In genomic region chr11:16361108-16361869, GRCh38 we compare ENCODE assay signal across 16 cellular contexts. TPM values are rescaled to one million over a fixed set of nuclear protein-coding genes. Genes with fewer than 3 reads are reported as not detected.
DNase-seq lines count a peak whose midpoint lies in the region; ATAC-seq and TF ChIP-seq lines count a peak whose summit lies in the region.
"Had no signal": no experiment of that assay in that cellular context is flagged by ENCODE, and none has a peak within 500 bp of the region (broad histone marks: within the 10 kb centered on the region; RNA-seq: fewer than 3 reads in every experiment).

No MANE protein-coding gene starts in this region.

- H3K27ac ChIP-seq in SK-N-MC = peak overlapping the region; percentile 85

- CTCF ChIA-PET in HEK293T (lab: Yijun Ruan, JAX) = no interaction called here
- CTCF ChIA-PET in activated CD8-positive, alpha-beta memory T cell treated with anti-CD3 and anti-CD28 coated beads, Interleukin-2, amount 10 ng/mL, durations not matched to agents 7 days and 5 days (lab: Charles Lee) = no interaction called here

- ATAC-seq in activated CD8-positive, alpha-beta memory T cell treated with anti-CD3 and anti-CD28 coated beads, Interleukin-2, amount 10 ng/mL, durations not matched to agents 7 days and 5 days = no peak
- ATAC-seq in HG03139 (IDR thresholded peaks at IDR 0.05; ENCODE audit: unreplicated experiment) = no peak
- no peak for ATAC-seq in activated T-helper 17 cell treated with anti-CD3 and anti-CD28 coated beads, Interleukin-2, amount 50 U/mL, for 72 hours (replicated peaks)
- ATAC-seq: GM23338, HCT116 had no signal

- peaks cover 10% of the 10 kb centered on the region for H3K9me3 Mint-ChIP-seq in activated CD8-positive, alpha-beta memory T cell treated with anti-CD3 and anti-CD28 coated beads, Interleukin-2, amount 10 ng/mL, durations not matched to agents 7 days and 5 days (ENCODE audit: low read depth)
- H3K9me3 Mint-ChIP-seq in activated T-helper 17 cell treated with anti-CD3 and anti-CD28 coated beads, Interleukin-2, amount 50 U/mL, for 72 hours = peaks cover 8% of the 10 kb centered on the region
- H3K9me3 Mint-ChIP-seq: GM23338 had no signal

- POLR2A ChIA-PET in HEK293T (lab: Yijun Ruan, JAX) = no interaction called here

- H3K27ac Mint-ChIP-seq in activated CD8-positive, alpha-beta memory T cell treated with anti-CD3 and anti-CD28 coated beads, Interleukin-2, amount 10 ng/mL, durations not matched to agents 7 days and 5 days = no peak overlapping the region
- no peak overlapping the region for H3K27ac Mint-ChIP-seq in activated T-helper 17 cell treated with anti-CD3 and anti-CD28 coated beads, Interleukin-2, amount 50 U/mL, for 72 hours
- H3K27ac Mint-ChIP-seq: CD4-positive, alpha-beta T cell; GM23338 had no signal

- H3K4me1 Mint-ChIP-seq in activated CD8-positive, alpha-beta memory T cell treated with anti-CD3 and anti-CD28 coated beads, Interleukin-2, amount 10 ng/mL, durations not matched to agents 7 days and 5 days = no peaks in the 10 kb centered on the region
- H3K4me1 Mint-ChIP-seq in activated T-helper 17 cell treated with anti-CD3 and anti-CD28 coated beads, Interleukin-2, amount 50 U/mL, for 72 hours = no peaks in the 10 kb centered on the region

- H3K4me3 ChIP-seq in SK-N-MC = no peak overlapping the region; the same call in 1 of the 2 replicates
- H3K4me3 ChIP-seq: GM23338 had no signal

- no peak overlapping the region for H3K9ac ChIP-seq in SK-N-MC (ENCODE audit: insufficient read length)

- DNase-seq in HEK293T (ENCODE audit: extremely low spot score) (no peak), SK-N-MC (ENCODE audit: low read depth, low spot score) (no peak), left kidney (ENCODE audit: low read depth, low spot score) (peak; percentile 80), LoVo (ENCODE audit: low spot score) (no peak)
- no peak for DNase-seq in activated CD8-positive, alpha-beta memory T cell treated with anti-CD3 and anti-CD28 coated beads, Interleukin-2, amount 10 ng/mL, durations not matched to agents 7 days and 5 days
- DNase-seq: ACHN; BE2C; C1 segment of cervical spinal cord; CD4-positive, alpha-beta T cell; DMS153; DMS79; GDM1 had no signal

- no peaks in the 10 kb centered on the region for H3K27me3 Mint-ChIP-seq in activated CD8-positive, alpha-beta memory T cell treated with anti-CD3 and anti-CD28 coated beads, Interleukin-2, amount 10 ng/mL, durations not matched to agents 7 days and 5 days
- H3K27me3 Mint-ChIP-seq in activated T-helper 17 cell treated with anti-CD3 and anti-CD28 coated beads, Interleukin-2, amount 50 U/mL, for 72 hours = no peaks in the 10 kb centered on the region
- H3K27me3 Mint-ChIP-seq: CD4-positive, alpha-beta T cell had no signal

- no peaks in the 10 kb centered on the region for H3K36me3 Mint-ChIP-seq in activated CD8-positive, alpha-beta memory T cell treated with anti-CD3 and anti-CD28 coated beads, Interleukin-2, amount 10 ng/mL, durations not matched to agents 7 days and 5 days
- no peaks in the 10 kb centered on the region for H3K36me3 Mint-ChIP-seq in activated T-helper 17 cell treated with anti-CD3 and anti-CD28 coated beads, Interleukin-2, amount 50 U/mL, for 72 hours (ENCODE audit: low read depth)

- no peaks in the 10 kb centered on the region for H3K36me3 ChIP-seq in SK-N-MC (ENCODE audit: insufficient read depth, low read length)
- H3K36me3 ChIP-seq: BE2C had no signal

- H3K9me3 ChIP-seq in SK-N-MC (ENCODE audit: low read depth, low read length) = no peaks in the 10 kb centered on the region
- H3K9me3 ChIP-seq: BE2C had no signal

- no peak overlapping the region for H3K4me3 Mint-ChIP-seq in activated CD8-positive, alpha-beta memory T cell treated with anti-CD3 and anti-CD28 coated beads, Interleukin-2, amount 10 ng/mL, durations not matched to agents 7 days and 5 days
- no peak overlapping the region for H3K4me3 Mint-ChIP-seq in activated T-helper 17 cell treated with anti-CD3 and anti-CD28 coated beads, Interleukin-2, amount 50 U/mL, for 72 hours
- H3K4me3 Mint-ChIP-seq: CD4-positive, alpha-beta T cell; GM23338 had no signal

TF ChIP-seq in HEK293T, 16 proteins besides CTCF, POLR2A, EP300 and RAD21:
- TF ChIP-seq PKNOX1 (IDR thresholded peaks at IDR 0.05) (peak; percentile 59), CTBP1 (IDR thresholded peaks at IDR 0.05; ENCODE audit: borderline replicate concordance) (no peak)

RNA-seq across cellular contexts. Expression of gene SOX6, which starts 4.9 kb away (rescaled TPM):
- total RNA-seq in activated CD8-positive, alpha-beta memory T cell treated with anti-CD3 and anti-CD28 coated beads, Interleukin-2, amount 10 ng/mL, durations not matched to agents 7 days and 5 days = under 1 TPM in 1 of 2 experiments, not detected in 1; 0.21 TPM
- total RNA-seq in activated T-helper 17 cell treated with anti-CD3 and anti-CD28 coated beads, Interleukin-2, amount 50 U/mL, for 72 hours = under 1 TPM in 1 of 2 donors, not detected in 1; 0.11 TPM
